In the genomic region with DNA sequence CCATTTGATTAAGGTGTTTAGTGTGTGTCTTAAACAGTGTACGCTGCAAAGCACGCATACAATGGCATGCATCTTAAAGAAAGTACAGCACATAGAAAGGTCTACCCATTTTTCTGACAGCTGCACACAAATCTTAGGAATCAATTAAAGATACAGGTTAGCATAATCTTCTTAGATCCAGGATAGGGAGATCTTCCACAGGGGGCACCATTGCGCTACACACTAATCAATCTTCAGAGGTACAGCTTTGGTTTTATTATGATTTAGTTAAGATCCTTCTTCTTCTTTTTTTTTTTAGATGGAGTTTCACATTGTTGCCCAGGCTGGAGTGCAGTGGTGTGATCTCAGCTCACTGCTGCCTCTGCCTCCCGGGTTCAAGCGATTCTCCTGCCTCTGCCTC, we compare ENCODE assay signal across 9 cellular contexts.
DNase-seq lines count a peak whose midpoint lies in the region; ATAC-seq and TF ChIP-seq lines count a peak whose summit lies in the region.
"Had no signal": no experiment of that assay in that cellular context is flagged by ENCODE, and none has a peak within 500 bp of the region (broad histone marks: within the 10 kb centered on the region; RNA-seq: fewer than 3 reads in every experiment).

No MANE protein-coding gene starts in this region.

- no peaks in the 10 kb centered on the region for H3K36me3 ChIP-seq in hepatocyte (replicated peaks; ENCODE audit: insufficient read depth, low read depth)

- H3K9me2 ChIP-seq in hepatocyte (replicated peaks; ENCODE audit: insufficient read depth): no peaks in the 10 kb centered on the region

- H3K27me3 Mint-ChIP-seq in activated T-helper 1 cell treated with anti-CD3 and anti-CD28 coated beads, Interleukin-12 subunit alpha, Interleukin-12 subunit beta, Interleukin-2, Interleukin-4 antibody, amounts not matched to agents 30 ng/mL and 10 ng/mL and 1 ng/mL, durations not matched to agents 14 hours and 24 hours and 36 hours (ENCODE audit: insufficient read depth): no peaks in the 10 kb centered on the region

- no peak overlapping the region for H3K4me2 ChIP-seq in hepatocyte

- no peak for ATAC-seq in HG03469 (IDR thresholded peaks at IDR 0.05; ENCODE audit: unreplicated experiment)
- no peak for ATAC-seq in GM18858 (IDR thresholded peaks at IDR 0.05; ENCODE audit: unreplicated experiment)

- peak; percentile 49 for DNase-seq in D341Med (ENCODE audit: low spot score)
- DNase-seq in HFF-Myc (ENCODE audit: extremely low read depth, low read depth): no peak
- peak; percentile 24 for DNase-seq in RPMI7951 (ENCODE audit: low read depth)
- DNase-seq in hepatocyte (ENCODE audit: low spot score): no peak
- no peak for DNase-seq in activated T-helper 1 cell treated with anti-CD3 and anti-CD28 coated beads, Interleukin-12 subunit alpha, Interleukin-12 subunit beta, Interleukin-2, Interleukin-4 antibody, amounts not matched to agents 30 ng/mL and 10 ng/mL and 1 ng/mL, durations not matched to agents 14 hours and 24 hours and 36 hours (ENCODE audit: low spot score)
- DNase-seq in SK-N-DZ (ENCODE audit: low spot score): no peak

- no peaks in the 10 kb centered on the region for H3K9me3 ChIP-seq in hepatocyte (ENCODE audit: low read depth)

- no peaks in the 10 kb centered on the region for H4K20me1 ChIP-seq in hepatocyte (ENCODE audit: insufficient read depth, poor library complexity, severe bottlenecking)

- H3K27ac Mint-ChIP-seq in activated T-helper 1 cell treated with anti-CD3 and anti-CD28 coated beads, Interleukin-12 subunit alpha, Interleukin-12 subunit beta, Interleukin-2, Interleukin-4 antibody, amounts not matched to agents 30 ng/mL and 10 ng/mL and 1 ng/mL, durations not matched to agents 14 hours and 24 hours and 36 hours: no peak overlapping the region
- H3K27ac Mint-ChIP-seq: nephron had no signal

- H3K4me1 ChIP-seq in hepatocyte (ENCODE audit: insufficient read depth): no peaks in the 10 kb centered on the region

- H3K9me3 Mint-ChIP-seq in activated T-helper 1 cell treated with anti-CD3 and anti-CD28 coated beads, Interleukin-12 subunit alpha, Interleukin-12 subunit beta, Interleukin-2, Interleukin-4 antibody, amounts not matched to agents 30 ng/mL and 10 ng/mL and 1 ng/mL, durations not matched to agents 14 hours and 24 hours and 36 hours: no peaks in the 10 kb centered on the region
- H3K9me3 Mint-ChIP-seq: nephron had no signal

- no peak overlapping the region for H3K27ac ChIP-seq in hepatocyte

- H3K36me3 Mint-ChIP-seq in activated T-helper 1 cell treated with anti-CD3 and anti-CD28 coated beads, Interleukin-12 subunit alpha, Interleukin-12 subunit beta, Interleukin-2, Interleukin-4 antibody, amounts not matched to agents 30 ng/mL and 10 ng/mL and 1 ng/mL, durations not matched to agents 14 hours and 24 hours and 36 hours (ENCODE audit: low read depth): no peaks in the 10 kb centered on the region

- no peak overlapping the region for H3K4me3 Mint-ChIP-seq in activated T-helper 1 cell treated with anti-CD3 and anti-CD28 coated beads, Interleukin-12 subunit alpha, Interleukin-12 subunit beta, Interleukin-2, Interleukin-4 antibody, amounts not matched to agents 30 ng/mL and 10 ng/mL and 1 ng/mL, durations not matched to agents 14 hours and 24 hours and 36 hours
- H3K4me3 Mint-ChIP-seq: nephron had no signal

- no peaks in the 10 kb centered on the region for H3K4me1 Mint-ChIP-seq in activated T-helper 1 cell treated with anti-CD3 and anti-CD28 coated beads, Interleukin-12 subunit alpha, Interleukin-12 subunit beta, Interleukin-2, Interleukin-4 antibody, amounts not matched to agents 30 ng/mL and 10 ng/mL and 1 ng/mL, durations not matched to agents 14 hours and 24 hours and 36 hours (ENCODE audit: low read depth)
- H3K4me1 Mint-ChIP-seq: nephron had no signal

- TF ChIP-seq CTCF in HFF-Myc (IDR thresholded peaks at IDR 0.05; ENCODE audit: low read depth, low read length, missing control alignments): peak; percentile 34
- peak; percentile 22 for TF ChIP-seq CTCF in hepatocyte (IDR thresholded peaks at IDR 0.05; ENCODE audit: poor library complexity)

- no peaks in the 10 kb centered on the region for H3K27me3 ChIP-seq in hepatocyte

- H3K4me3 ChIP-seq in HFF-Myc (replicated peaks; ENCODE audit: low read depth, low read length) (no peak overlapping the region), hepatocyte (no peak overlapping the region)

- H2AFZ ChIP-seq in hepatocyte: no peak overlapping the region

- no peaks in the 10 kb centered on the region for H3K79me2 ChIP-seq in hepatocyte

- intact Hi-C loops in activated T-helper 1 cell treated with anti-CD3 and anti-CD28 coated beads, Interleukin-12 subunit alpha, Interleukin-12 subunit beta, Interleukin-2, Interleukin-4 antibody, amounts not matched to agents 30 ng/mL and 10 ng/mL and 1 ng/mL, durations not matched to agents 14 hours and 24 hours and 36 hours (cut with micrococcal nuclease): no loop called here

- WGBS in hepatocyte (ENCODE audit: low lambda C conversion rate, missing lambda C conversion rate): 97% methylated on average over 5 of the region's 5 CpGs

Comparison
In these comparisons a context has a peak if more than half of its experiments do, and no peak if none do; other contexts are left out.
1. DNase-seq: peak in D341Med (single experiment) and RPMI7951 (single experiment); none in HFF-Myc (single experiment), hepatocyte (single experiment), activated T-helper 1 cell treated with anti-CD3 and anti-CD28 coated beads, Interleukin-12 subunit alpha, Interleukin-12 subunit beta, Interleukin-2, Interleukin-4 antibody, amounts not matched to agents 30 ng/mL and 10 ng/mL and 1 ng/mL, durations not matched to agents 14 hours and 24 hours and 36 hours (single experiment) and SK-N-DZ (single experiment).